Comparison of ENCODE assay signal across 26 cellular contexts in the genomic region with DNA sequence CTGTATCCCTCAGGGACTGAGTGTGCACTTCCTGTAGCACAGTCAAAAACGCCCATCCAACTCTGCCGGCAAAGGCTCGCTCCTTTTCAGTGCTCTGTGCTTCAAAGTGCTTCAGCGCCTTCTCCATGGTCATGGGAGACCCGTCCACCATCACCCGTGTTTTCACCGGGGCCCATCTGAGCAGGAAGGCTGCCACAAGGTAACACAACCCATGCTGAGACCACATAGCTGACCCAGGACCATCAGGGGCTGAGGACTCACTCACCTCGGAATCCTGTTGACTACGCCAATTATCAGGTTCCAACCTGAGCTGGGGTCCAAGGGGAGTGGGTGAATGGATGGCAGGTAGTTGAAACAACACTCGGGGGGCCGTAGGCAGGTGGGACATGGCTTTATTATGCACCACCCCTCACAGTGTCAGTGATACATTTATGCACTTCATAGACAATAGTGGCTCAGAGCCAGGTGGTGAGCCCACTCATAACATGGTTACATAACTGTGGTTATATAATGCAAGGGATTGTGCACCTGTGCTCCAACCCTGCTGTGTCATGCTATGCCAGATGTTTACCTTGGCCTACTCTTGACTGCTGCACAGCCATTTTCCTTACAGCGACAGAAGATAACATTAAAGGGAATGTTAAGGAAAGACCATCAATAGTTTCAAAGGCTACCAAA.
DNase-seq lines count a peak whose midpoint lies in the region; ATAC-seq and TF ChIP-seq lines count a peak whose summit lies in the region.
"Had no signal": no experiment of that assay in that cellular context is flagged by ENCODE, and none has a peak within 500 bp of the region (broad histone marks: within the 10 kb centered on the region; RNA-seq: fewer than 3 reads in every experiment).

No MANE protein-coding gene starts in this region.

- peaks cover 8% of the 10 kb centered on the region for H3K36me3 Mint-ChIP-seq in neural crest cell (ENCODE audit: low read depth)
- no peaks in the 10 kb centered on the region for H3K36me3 Mint-ChIP-seq in activated naive CD4-positive, alpha-beta T cell treated with anti-CD3 and anti-CD28 coated beads, Interleukin-2, amount 10 ng/mL, durations not matched to agents 7 days and 5 days
- H3K36me3 Mint-ChIP-seq: CD4-positive, alpha-beta memory T cell had no signal

- no peaks in the 10 kb centered on the region for H3K27me3 Mint-ChIP-seq in neural crest cell (ENCODE audit: low read depth)
- no peaks in the 10 kb centered on the region for H3K27me3 Mint-ChIP-seq in activated naive CD4-positive, alpha-beta T cell treated with anti-CD3 and anti-CD28 coated beads, Interleukin-2, amount 10 ng/mL, durations not matched to agents 7 days and 5 days
- H3K27me3 Mint-ChIP-seq: activated CD4-positive, alpha-beta T cell treated with anti-CD3 and anti-CD28 coated beads, Interleukin-2, amount 10 ng/mL, durations not matched to agents 24 days and 14 days; CD4-positive, alpha-beta memory T cell; T-helper 17 cell had no signal

- TF ChIP-seq CTCF in astrocyte of the spinal cord (IDR thresholded peaks at IDR 0.05; ENCODE audit: low read depth, low read length), result no peak
- TF ChIP-seq CTCF in neural crest cell (conservative IDR thresholded peaks at IDR 0.05), result no peak

- no peaks in the 10 kb centered on the region for H3K4me1 Mint-ChIP-seq in neural crest cell
- no peaks in the 10 kb centered on the region for H3K4me1 Mint-ChIP-seq in activated naive CD4-positive, alpha-beta T cell treated with anti-CD3 and anti-CD28 coated beads, Interleukin-2, amount 10 ng/mL, durations not matched to agents 7 days and 5 days
- H3K4me1 Mint-ChIP-seq: activated CD4-positive, alpha-beta T cell treated with anti-CD3 and anti-CD28 coated beads, Interleukin-2, amount 10 ng/mL, durations not matched to agents 24 days and 14 days; CD4-positive, alpha-beta memory T cell; GM23338; T-helper 17 cell had no signal

- CTCF ChIA-PET in activated naive CD4-positive, alpha-beta T cell treated with anti-CD3 and anti-CD28 coated beads, Interleukin-2, amount 10 ng/mL, durations not matched to agents 7 days and 5 days (lab: Charles Lee), result no interaction called here

- ATAC-seq in HG03025 (IDR thresholded peaks at IDR 0.05; ENCODE audit: low FRiP score, unreplicated experiment), result no peak
- no peak for ATAC-seq in GM21529 (IDR thresholded peaks at IDR 0.05; ENCODE audit: unreplicated experiment)
- ATAC-seq: activated T-cell treated with anti-CD3 and anti-CD28 coated beads, Interleukin-2, amount 50 U/mL, for 4 hours; GM23338; Panc1; T-helper 17 cell had no signal

- no peak overlapping the region for H3K4me3 ChIP-seq in astrocyte of the spinal cord (ENCODE audit: low read depth, low read length)
- H3K4me3 ChIP-seq: GM23338, prostate gland, tibial nerve had no signal

- DNase-seq in NCI-H146 (lab: John Stamatoyannopoulos, UW) (peak; percentile 12), NCI-H146 treated with DMSO at 0.1 percent for 48 hours (lab: John Stamatoyannopoulos, UW; ENCODE audit: unreplicated experiment) (no peak), NCI-H748 (lab: John Stamatoyannopoulos, UW; ENCODE audit: unreplicated experiment) (peak; percentile 91), astrocyte of the spinal cord (ENCODE audit: low read depth, low spot score) (peak; percentile 29), neural crest cell (ENCODE audit: low read depth, low spot score) (no peak)
- no peak for DNase-seq in activated naive CD4-positive, alpha-beta T cell treated with anti-CD3 and anti-CD28 coated beads, Interleukin-2, amount 10 ng/mL, durations not matched to agents 7 days and 5 days
- DNase-seq: 8988T; activated CD4-positive, alpha-beta T cell treated with anti-CD3 and anti-CD28 coated beads, Interleukin-2, amount 10 ng/mL, durations not matched to agents 24 days and 14 days; activated naive CD4-positive, alpha-beta T cell treated with Interleukin-2 at 50 U/mL for 16 hours; activated T-cell treated with anti-CD3 and anti-CD28 coated beads, Interleukin-2, amount 50 U/mL, for 4 hours; anterior cingulate cortex; CD4-positive, alpha-beta memory T cell; DMS79 treated with DMSO at 0.1 percent for 48 hours; dorsolateral prefrontal cortex; head of caudate nucleus; KBM-7; NCI-H1694 treated with DMSO at 0.1 percent for 48 hours; NCI-H446 treated with DMSO at 0.1 percent for 48 hours; stimulated activated CD8-positive, alpha-beta memory T cell treated with anti-CD3 and anti-CD28 coated beads, Interleukin-4, amount 100 ng/mL, for 48 hours; T-helper 17 cell had no signal

- H3K27ac Mint-ChIP-seq in neural crest cell (ENCODE audit: unreplicated experiment), result peak overlapping the region; percentile 50
- no peak overlapping the region for H3K27ac Mint-ChIP-seq in activated naive CD4-positive, alpha-beta T cell treated with anti-CD3 and anti-CD28 coated beads, Interleukin-2, amount 10 ng/mL, durations not matched to agents 7 days and 5 days
- H3K27ac Mint-ChIP-seq: activated CD4-positive, alpha-beta T cell treated with anti-CD3 and anti-CD28 coated beads, Interleukin-2, amount 10 ng/mL, durations not matched to agents 24 days and 14 days; CD4-positive, alpha-beta memory T cell; GM23338; T-helper 17 cell had no signal

- H3K4me3 Mint-ChIP-seq in neural crest cell, result no peak overlapping the region
- H3K4me3 Mint-ChIP-seq in activated naive CD4-positive, alpha-beta T cell treated with anti-CD3 and anti-CD28 coated beads, Interleukin-2, amount 10 ng/mL, durations not matched to agents 7 days and 5 days, result no peak overlapping the region
- H3K4me3 Mint-ChIP-seq: activated CD4-positive, alpha-beta T cell treated with anti-CD3 and anti-CD28 coated beads, Interleukin-2, amount 10 ng/mL, durations not matched to agents 24 days and 14 days; activated T-cell treated with anti-CD3 and anti-CD28 coated beads, Interleukin-2, amount 50 U/mL, for 4 hours; CD4-positive, alpha-beta memory T cell; GM23338; T-helper 17 cell had no signal

- H3K9me3 Mint-ChIP-seq in neural crest cell, result peaks cover 6% of the 10 kb centered on the region
- peaks cover 24% of the 10 kb centered on the region for H3K9me3 Mint-ChIP-seq in activated naive CD4-positive, alpha-beta T cell treated with anti-CD3 and anti-CD28 coated beads, Interleukin-2, amount 10 ng/mL, durations not matched to agents 7 days and 5 days
- H3K9me3 Mint-ChIP-seq: activated CD4-positive, alpha-beta T cell treated with anti-CD3 and anti-CD28 coated beads, Interleukin-2, amount 10 ng/mL, durations not matched to agents 24 days and 14 days had no signal

- in situ Hi-C loops in astrocyte of the spinal cord (cut with HindIII; ENCODE audit: low sequenced_read_pairs), result no loop called here

Comparison
In these comparisons a context has a peak if more than half of its experiments do, and no peak if none do; other contexts are left out.
1. DNase-seq: peak in NCI-H146 (single experiment), NCI-H748 (single experiment) and astrocyte of the spinal cord (single experiment); none in NCI-H146 treated with DMSO at 0.1 percent for 48 hours (single experiment), neural crest cell (single experiment) and activated naive CD4-positive, alpha-beta T cell treated with anti-CD3 and anti-CD28 coated beads, Interleukin-2, amount 10 ng/mL, durations not matched to agents 7 days and 5 days (single experiment).